ENCODE assay signal across 8 cellular contexts in the genomic region with DNA sequence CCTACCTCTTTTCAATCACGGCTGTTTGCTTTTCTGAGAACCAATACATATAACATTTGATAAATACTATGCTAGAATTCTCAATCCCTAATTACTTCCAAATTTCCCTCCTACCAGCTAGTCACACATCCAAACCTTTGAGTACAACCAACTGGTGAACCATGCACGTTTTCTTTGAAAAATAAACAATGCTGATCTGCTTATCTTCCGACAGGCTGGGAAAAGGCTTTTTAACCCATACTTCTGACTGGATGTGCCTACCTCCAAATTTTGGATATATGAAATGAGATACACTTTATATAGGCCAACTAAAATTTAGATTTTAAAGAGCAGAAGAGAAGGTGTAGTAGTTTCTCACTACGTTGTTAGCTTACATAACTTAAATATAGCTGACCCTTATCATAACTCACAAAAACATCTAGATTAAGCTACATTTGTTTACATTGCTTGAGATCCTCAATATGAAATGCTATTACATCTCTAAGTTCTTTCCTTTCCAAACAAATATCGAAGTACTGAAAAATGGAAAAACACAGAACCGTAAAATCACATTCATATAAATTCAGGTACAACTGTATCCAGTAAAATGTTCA. TPM values are rescaled to one million over a fixed set of nuclear protein-coding genes. Genes with fewer than 3 reads are reported as not detected.
DNase-seq lines count a peak whose midpoint lies in the region; ATAC-seq, FAIRE-seq and TF ChIP-seq lines count a peak whose summit lies in the region.

No MANE protein-coding gene starts in this region.

- ATAC-seq in natural killer cell treated with Interleukin-12 subunit alpha and Interleukin-12 subunit beta and Interleukin-15 and Interleukin-18, amount 100 ng/mL, for 72 hours, result no peak
- no peak for ATAC-seq in GM21423 (IDR thresholded peaks at IDR 0.05; ENCODE audit: unreplicated experiment)
- no peak for ATAC-seq in GM19397 (IDR thresholded peaks at IDR 0.05; ENCODE audit: unreplicated experiment)

- CTCF ChIA-PET in BJ (lab: Yijun Ruan, JAX), result interaction anchor here (0.7 to 1.3 kb wide), 3 partner anchors 246 to 480 kb away, joined by 3 to 5 read pairs (median 3); no protein-coding TSS in a partner anchor

- DNase-seq in BJ (ENCODE audit: low read depth), result no peak
- no peak for DNase-seq in natural killer cell treated with Interleukin-12 subunit alpha and Interleukin-12 subunit beta and Interleukin-15 and Interleukin-18, amount 100 ng/mL, for 72 hours (ENCODE audit: low spot score)
- no peak for DNase-seq in RCC 7860 (ENCODE audit: low spot score)
- DNase-seq in activated gamma-delta T cell treated with Interleukin-2 at 50 U/mL for 16 hours, result no peak

- peaks cover 41 to 55% (median 46%) of the 10 kb centered on the region in 3 donors for H3K4me1 Mint-ChIP-seq in IgD-negative memory B cell
- peaks cover 52 to 54% of the 10 kb centered on the region in 2 donors for H3K4me1 Mint-ChIP-seq in natural killer cell treated with Interleukin-12 subunit alpha and Interleukin-12 subunit beta and Interleukin-15 and Interleukin-18, amount 100 ng/mL, for 72 hours (ENCODE audit: low read depth in 2 of 2)

- no peaks in the 10 kb centered on the region for H3K9me3 Mint-ChIP-seq in IgD-negative memory B cell
- no peaks in the 10 kb centered on the region for H3K9me3 Mint-ChIP-seq in natural killer cell treated with Interleukin-12 subunit alpha and Interleukin-12 subunit beta and Interleukin-15 and Interleukin-18, amount 100 ng/mL, for 72 hours

- H3K36me3 Mint-ChIP-seq in IgD-negative memory B cell, result peaks cover 7% of the 10 kb centered on the region
- peaks cover 46% of the 10 kb centered on the region for H3K36me3 Mint-ChIP-seq in natural killer cell treated with Interleukin-12 subunit alpha and Interleukin-12 subunit beta and Interleukin-15 and Interleukin-18, amount 100 ng/mL, for 72 hours

- H3K4me3 Mint-ChIP-seq in IgD-negative memory B cell, result peak overlapping the region; percentile 89 to 99 (median 96)
- H3K4me3 Mint-ChIP-seq in natural killer cell treated with Interleukin-12 subunit alpha and Interleukin-12 subunit beta and Interleukin-15 and Interleukin-18, amount 100 ng/mL, for 72 hours, result peak overlapping the region; percentile 97

- no peaks in the 10 kb centered on the region for H3K27me3 Mint-ChIP-seq in IgD-negative memory B cell
- no peaks in the 10 kb centered on the region for H3K27me3 Mint-ChIP-seq in natural killer cell treated with Interleukin-12 subunit alpha and Interleukin-12 subunit beta and Interleukin-15 and Interleukin-18, amount 100 ng/mL, for 72 hours

- H3K4me3 ChIP-seq in BJ (ENCODE audit: low read depth, low read length), result peak overlapping the region; percentile 89

- POLR2A ChIA-PET in BJ (lab: Charles Lee), result no interaction called here

- H3K27ac ChIP-seq in cingulate gyrus (ENCODE audit: low read depth, low read length), result peak overlapping the region; percentile 20

- H3K27ac Mint-ChIP-seq in IgD-negative memory B cell, result peak overlapping the region in 1 of 3 donors; percentile 100
- H3K27ac Mint-ChIP-seq in natural killer cell treated with Interleukin-12 subunit alpha and Interleukin-12 subunit beta and Interleukin-15 and Interleukin-18, amount 100 ng/mL, for 72 hours, result peak overlapping the region; percentile 92 to 100

- no peak for TF ChIP-seq CTCF in BJ (IDR thresholded peaks at IDR 0.05; ENCODE audit: insufficient read depth, low read depth, low read length)

- 0 out of 2 replicates have a peak, but pooled peaks cover 2% of the 10 kb centered on the region for H3K36me3 ChIP-seq in BJ (ENCODE audit: control insufficient read depth, insufficient read depth, low read length)

- no peaks in the 10 kb centered on the region for H3K27me3 ChIP-seq in BJ (ENCODE audit: control insufficient read depth, insufficient read depth, low read length)

- FAIRE-seq in RCC 7860 (lab: Jason Lieb, UNC), result no peak

RNA-seq across cellular contexts. Expression of gene NR3C1, which starts 2.1 kb away (rescaled TPM):
- polyA plus RNA-seq in BJ (2011; rRNA removed), result 22.4 and 33.7 TPM in 2 replicates
- polyA minus RNA-seq in BJ (2011; rRNA and poly(A)+ RNA removed), result 27.9 and 29.1 TPM in 2 replicates
- 78.4 TPM for polyA plus RNA-seq in IgD-negative memory B cell
- total RNA-seq in natural killer cell treated with Interleukin-12 subunit alpha and Interleukin-12 subunit beta and Interleukin-15 and Interleukin-18, amount 100 ng/mL, for 72 hours, result 100 to 1,000 TPM; 166 to 182 TPM
